In the genomic region with DNA sequence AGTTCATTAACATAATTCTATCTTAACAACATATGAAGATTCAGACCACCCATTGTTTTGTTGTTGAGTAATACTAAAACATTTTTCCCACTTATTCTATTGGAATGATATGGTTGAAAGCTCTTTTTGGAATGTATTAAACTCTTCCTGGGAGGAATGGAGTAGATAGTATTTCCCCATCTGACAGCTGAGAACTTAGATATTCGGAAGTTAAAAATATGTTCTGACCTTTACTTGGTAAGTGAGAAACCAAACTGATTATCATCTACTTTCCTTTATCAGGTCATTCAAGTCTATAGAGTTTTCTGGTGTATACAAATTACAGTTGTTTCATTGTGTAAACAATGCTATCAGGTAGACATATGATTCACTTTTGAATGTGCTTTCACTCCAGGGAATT, we compare ENCODE assay signal across 15 cellular contexts.
DNase-seq lines count a peak whose midpoint lies in the region; ATAC-seq, FAIRE-seq and TF ChIP-seq lines count a peak whose summit lies in the region.
"Had no signal": no experiment of that assay in that cellular context is flagged by ENCODE, and none has a peak within 500 bp of the region (broad histone marks: within the 10 kb centered on the region; RNA-seq: fewer than 3 reads in every experiment).

No MANE protein-coding gene starts in this region.

- no peak overlapping the region for H4K91ac ChIP-seq in trophoblast cell (ENCODE audit: low read depth, low read length)

- H2BK120ac ChIP-seq in trophoblast cell (ENCODE audit: insufficient read depth, low read length, poor library complexity), result no peak overlapping the region

- no peak overlapping the region for H2AFZ ChIP-seq in trophoblast cell (ENCODE audit: insufficient read depth, low read length, poor library complexity)

- TF ChIP-seq CTCF in bronchial epithelial cell (IDR thresholded peaks at IDR 0.05; ENCODE audit: insufficient read depth, low read length, severe bottlenecking) (no peak), HFFc6 (IDR thresholded peaks at IDR 0.05) (no peak)

- no peak overlapping the region for H2BK5ac ChIP-seq in trophoblast cell (ENCODE audit: low read depth, low read length, poor library complexity)

- no peak for ATAC-seq in HG03354 (IDR thresholded peaks at IDR 0.05; ENCODE audit: poor library complexity, severe bottlenecking, unreplicated experiment)
- ATAC-seq: GM12878 had no signal

- H3K27me3 ChIP-seq in bronchial epithelial cell (ENCODE audit: control insufficient read depth, insufficient read depth, low read length), result no peaks in the 10 kb centered on the region
- H3K27me3 ChIP-seq in trophoblast cell (ENCODE audit: insufficient read depth, low read length), result no peaks in the 10 kb centered on the region

- no peak overlapping the region for H3K18ac ChIP-seq in trophoblast cell (ENCODE audit: low read length)

- FAIRE-seq in bronchial epithelial cell (lab: Jason Lieb, UNC), result no peak
- FAIRE-seq: A204.1, GM12878 had no signal

- no peak overlapping the region for H2AK5ac ChIP-seq in trophoblast cell (ENCODE audit: low read length)

- H3K27ac Mint-ChIP-seq in HFFc6, result no peak overlapping the region
- H3K27ac Mint-ChIP-seq in activated naive CD8-positive, alpha-beta T cell treated with anti-CD3 and anti-CD28 coated beads for 36 hours, result no peak overlapping the region
- H3K27ac Mint-ChIP-seq: CD8-positive, alpha-beta memory T cell had no signal

- H2BK12ac ChIP-seq in trophoblast cell (ENCODE audit: low read length), result no peak overlapping the region

- H4K8ac ChIP-seq in trophoblast cell (ENCODE audit: low read depth, low read length), result no peak overlapping the region

- no CpG with 5 or more reads among the region's 1 CpG for WGBS in trophoblast cell (ENCODE audit: extremely low coverage, insufficient coverage, insufficient read length)

- H3K27me3 Mint-ChIP-seq in HFFc6 (ENCODE audit: insufficient read depth), result peaks cover 4% of the 10 kb centered on the region
- no peaks in the 10 kb centered on the region for H3K27me3 Mint-ChIP-seq in activated naive CD8-positive, alpha-beta T cell treated with anti-CD3 and anti-CD28 coated beads for 36 hours

- no peak overlapping the region for H3K4me2 ChIP-seq in trophoblast cell (ENCODE audit: low read length)
- H3K4me2 ChIP-seq: KMS-11 had no signal

- H3K79me1 ChIP-seq in trophoblast cell (ENCODE audit: low read length), result no peaks in the 10 kb centered on the region

- no peak overlapping the region for H3K4me3 ChIP-seq in bronchial epithelial cell (ENCODE audit: low read depth, low read length)
- no peak overlapping the region for H3K4me3 ChIP-seq in trophoblast cell (ENCODE audit: low read depth, low read length)
- H3K4me3 ChIP-seq: GM12878 had no signal

- H3K14ac ChIP-seq in trophoblast cell (ENCODE audit: low read length), result no peak overlapping the region

- H3K79me2 ChIP-seq in trophoblast cell (ENCODE audit: control insufficient read depth, insufficient read depth, low read length, poor library complexity), result no peaks in the 10 kb centered on the region

- no peak overlapping the region for H3K27ac ChIP-seq in trophoblast cell (ENCODE audit: low read depth, low read length)
- H3K27ac ChIP-seq: KMS-11 had no signal

- H3K36me3 ChIP-seq in bronchial epithelial cell (ENCODE audit: control insufficient read depth, insufficient read depth, low read length) (no peaks in the 10 kb centered on the region), trophoblast cell (ENCODE audit: control insufficient read depth in 1 of 2, insufficient read depth in 2 of 2, low read length in 2 of 2) (no peaks in the 10 kb centered on the region)

- no peak overlapping the region for H3K4ac ChIP-seq in trophoblast cell (ENCODE audit: low read depth, low read length)

- H3K9me3 Mint-ChIP-seq in HFFc6, result no peaks in the 10 kb centered on the region
- H3K9me3 Mint-ChIP-seq in activated naive CD8-positive, alpha-beta T cell treated with anti-CD3 and anti-CD28 coated beads for 36 hours, result no peaks in the 10 kb centered on the region

- no peaks in the 10 kb centered on the region for H3K9me3 ChIP-seq in trophoblast cell (ENCODE audit: insufficient read depth, low read depth, low read length)
- H3K9me3 ChIP-seq: Caco-2 had no signal

- no peak overlapping the region for H3K9ac ChIP-seq in trophoblast cell (ENCODE audit: low read length)
- H3K9ac ChIP-seq: KMS-11 had no signal

- H4K12ac ChIP-seq in trophoblast cell (ENCODE audit: low read depth, low read length), result no peak overlapping the region

- no peak overlapping the region for H3K4me3 Mint-ChIP-seq in HFFc6
- H3K4me3 Mint-ChIP-seq in activated naive CD8-positive, alpha-beta T cell treated with anti-CD3 and anti-CD28 coated beads for 36 hours, result no peak overlapping the region
- H3K4me3 Mint-ChIP-seq: CD8-positive, alpha-beta memory T cell had no signal

- no peaks in the 10 kb centered on the region for H3K4me1 ChIP-seq in trophoblast cell (ENCODE audit: control insufficient read depth in 1 of 2, insufficient read depth in 2 of 2, low read length in 2 of 2)

- H3K23ac ChIP-seq in trophoblast cell (ENCODE audit: low read length), result no peak overlapping the region

- DNase-seq in EH (ENCODE audit: low read depth) (peak; percentile 2), HS-5 (ENCODE audit: low read depth) (peak; percentile 42), bronchial epithelial cell (ENCODE audit: low read depth) (peak; percentile 28), trophoblast cell (peak; percentile 4 to 81), HFFc6 (no peak)
- DNase-seq in activated naive CD8-positive, alpha-beta T cell treated with anti-CD3 and anti-CD28 coated beads for 36 hours, result no peak
- DNase-seq: Caco-2; CD8-positive, alpha-beta memory T cell; DND-41; HCEC 1CT; IMR-90 had no signal

- no peaks in the 10 kb centered on the region for H3K36me3 Mint-ChIP-seq in HFFc6 (ENCODE audit: low read depth)
- H3K36me3 Mint-ChIP-seq in activated naive CD8-positive, alpha-beta T cell treated with anti-CD3 and anti-CD28 coated beads for 36 hours, result no peaks in the 10 kb centered on the region
- H3K36me3 Mint-ChIP-seq: CD8-positive, alpha-beta memory T cell had no signal

- no peaks in the 10 kb centered on the region; the same call in 1 of the 2 replicates for H3K4me1 Mint-ChIP-seq in HFFc6 (ENCODE audit: low read depth)
- no peaks in the 10 kb centered on the region for H3K4me1 Mint-ChIP-seq in activated naive CD8-positive, alpha-beta T cell treated with anti-CD3 and anti-CD28 coated beads for 36 hours
- H3K4me1 Mint-ChIP-seq: CD8-positive, alpha-beta memory T cell had no signal

Comparison
In these comparisons a context has a peak if more than half of its experiments do, and no peak if none do; other contexts are left out.
1. DNase-seq: peak in EH (single experiment), HS-5 (single experiment), bronchial epithelial cell (single experiment) and trophoblast cell (2 of 2); none in HFFc6 (single experiment) and activated naive CD8-positive, alpha-beta T cell treated with anti-CD3 and anti-CD28 coated beads for 36 hours (single experiment).